ENCODE assay signal across 24 cellular contexts in genomic region chr2:6421888-6422287, GRCh38.
"Had no signal": no experiment of that assay in that cellular context is flagged by ENCODE, and none has a peak within 500 bp of the region (broad histone marks: within the 10 kb centered on the region; RNA-seq: fewer than 3 reads in every experiment).

No MANE protein-coding gene starts in this region.

- H3K27me3 Mint-ChIP-seq: naive thymus-derived CD4-positive, alpha-beta T cell; natural killer cell treated with Interleukin-12 subunit alpha and Interleukin-12 subunit beta and Interleukin-15 and Interleukin-18, amount 100 ng/mL, for 72 hours; progenitor cell of endocrine pancreas; stimulated activated naive B cell treated with anti-CD40 and anti-IgM and Interleukin-4, amounts not matched to agents 10 μg/mL and 1 μg/mL and 100 μg/mL, for 72 hours had no signal

- H3K27ac ChIP-seq: left ventricle myocardium inferior, ovary, skin epidermis, stomach, testis, thyroid gland, transverse colon, upper lobe of left lung, vagina had no signal

- H3K9me3 ChIP-seq: mucosa of descending colon, ovary, stomach, testis, thyroid gland, transverse colon, upper lobe of left lung, vagina had no signal

- H3K4me1 ChIP-seq: left ventricle myocardium inferior, stomach, testis, transverse colon, upper lobe of left lung, vagina had no signal

- H3K9me3 Mint-ChIP-seq: natural killer cell treated with Interleukin-12 subunit alpha and Interleukin-12 subunit beta and Interleukin-15 and Interleukin-18, amount 100 ng/mL, for 72 hours had no signal

- DNase-seq: islet precursor cell; left ventricle myocardium inferior; midbrain; mucosa of descending colon; naive thymus-derived CD4-positive, alpha-beta T cell; ovary; right cardiac atrium; stimulated activated CD4-positive, alpha-beta T cell treated with anti-CD3 and anti-CD28 coated beads, Interleukin-12 subunit alpha, Interleukin-12 subunit beta, amount 100 ng/mL, for 4 hours; stimulated activated CD4-positive, alpha-beta T cell treated with anti-CD3 and anti-CD28 coated beads, Interleukin-15, amount 100 ng/mL, for 24 hours; stimulated activated CD4-positive, alpha-beta T cell treated with anti-CD3 and anti-CD28 coated beads, Interleukin-2, amount 100 ng/mL, for 24 hours; stimulated activated CD4-positive, alpha-beta T cell treated with anti-CD3 and anti-CD28 coated beads, Interleukin-4, amount 100 ng/mL, for 1 hour; stimulated activated naive B cell treated with anti-CD40 and anti-IgM and Interleukin-4, amounts not matched to agents 10 μg/mL and 1 μg/mL and 100 μg/mL, for 72 hours; stimulated activated naive CD8-positive, alpha-beta T cell treated with anti-CD3 and anti-CD28 coated beads, Interleukin-15, Interleukin-2, amounts not matched to agents 100 U/mL and 50 U/mL, for 24 hours; stomach; testis; thyroid gland; transverse colon; upper lobe of left lung had no signal

- H3K27ac Mint-ChIP-seq: naive thymus-derived CD4-positive, alpha-beta T cell; natural killer cell treated with Interleukin-12 subunit alpha and Interleukin-12 subunit beta and Interleukin-15 and Interleukin-18, amount 100 ng/mL, for 72 hours; progenitor cell of endocrine pancreas; stimulated activated naive B cell treated with anti-CD40 and anti-IgM and Interleukin-4, amounts not matched to agents 10 μg/mL and 1 μg/mL and 100 μg/mL, for 72 hours had no signal

- ATAC-seq: mucosa of descending colon; naive thymus-derived CD4-positive, alpha-beta T cell; natural killer cell treated with Interleukin-12 subunit alpha and Interleukin-12 subunit beta and Interleukin-15 and Interleukin-18, amount 100 ng/mL, for 72 hours; right cardiac atrium; sciatic nerve; stimulated activated naive B cell treated with anti-CD40 and anti-IgM and Interleukin-4, amounts not matched to agents 10 μg/mL and 1 μg/mL and 100 μg/mL, for 72 hours; stimulated activated naive CD8-positive, alpha-beta T cell treated with anti-CD3 and anti-CD28 coated beads, Interleukin-15, Interleukin-2, amounts not matched to agents 100 U/mL and 50 U/mL, for 24 hours had no signal

- H3K4me1 Mint-ChIP-seq: naive thymus-derived CD4-positive, alpha-beta T cell had no signal

- H3K4me3 Mint-ChIP-seq: naive thymus-derived CD4-positive, alpha-beta T cell; natural killer cell treated with Interleukin-12 subunit alpha and Interleukin-12 subunit beta and Interleukin-15 and Interleukin-18, amount 100 ng/mL, for 72 hours; stimulated activated naive B cell treated with anti-CD40 and anti-IgM and Interleukin-4, amounts not matched to agents 10 μg/mL and 1 μg/mL and 100 μg/mL, for 72 hours had no signal

- H3K36me3 Mint-ChIP-seq: naive thymus-derived CD4-positive, alpha-beta T cell; natural killer cell treated with Interleukin-12 subunit alpha and Interleukin-12 subunit beta and Interleukin-15 and Interleukin-18, amount 100 ng/mL, for 72 hours; stimulated activated naive B cell treated with anti-CD40 and anti-IgM and Interleukin-4, amounts not matched to agents 10 μg/mL and 1 μg/mL and 100 μg/mL, for 72 hours had no signal

- H3K36me3 ChIP-seq: left ventricle myocardium inferior, ovary, stomach, thyroid gland, transverse colon, upper lobe of left lung, vagina had no signal

- H3K27me3 ChIP-seq: ovary, stomach, testis, thyroid gland, transverse colon, upper lobe of left lung, vagina had no signal

- H3K4me3 ChIP-seq: left ventricle myocardium inferior, lung, mucosa of descending colon, ovary, skin epidermis, stomach, testis, thyroid gland, transverse colon, upper lobe of left lung, vagina had no signal
